In genomic region chr3:112561693-112562529, GRCh38 we compare ENCODE assay signal across 8 cellular contexts. TPM values are rescaled to one million over a fixed set of nuclear protein-coding genes. Genes with fewer than 3 reads are reported as not detected.
DNase-seq lines count a peak whose midpoint lies in the region; ATAC-seq, FAIRE-seq and TF ChIP-seq lines count a peak whose summit lies in the region.

Gene ATG3 (minus strand): TSS chr3:112561962. CDS start chr3:112561528, 434 bp downstream.
Gene SLC35A5 (plus strand): TSS chr3:112562045. CDS start chr3:112563404, 1,359 bp downstream.

- FAIRE-seq in GM12892 (lab: Jason Lieb, UNC) = peak; percentile 99

- H3K36me3 ChIP-seq in adrenal gland (replicated peaks in 1 of 2) = peaks cover 0 to 5% of the 10 kb centered on the region in 2 donors
- peaks cover 0 to 33% (median 18%) of the 10 kb centered on the region in 9 donors for H3K36me3 ChIP-seq in heart left ventricle

- H3K4me1 ChIP-seq in adrenal gland (replicated peaks in 1 of 2) = peaks cover 24 to 43% of the 10 kb centered on the region in 2 donors
- peaks cover 3 to 51% (median 30%) of the 10 kb centered on the region in 12 donors for H3K4me1 ChIP-seq in heart left ventricle

- TF ChIP-seq CTCF in adrenal gland (IDR thresholded peaks at IDR 0.05) (peak in 2 of 6 experiments; percentile 5 to 24), heart left ventricle (IDR thresholded peaks at IDR 0.05) (peak in 3 of 12 donors; percentile 12 to 20 (median 13)), type B pancreatic cell (conservative IDR thresholded peaks at IDR 0.05) (peak; percentile 25)

- TF ChIP-seq POLR2A in GM12892 (IDR thresholded peaks at IDR 0.05; ENCODE audit: low read depth, low read length) (peak; percentile 82), adrenal gland (IDR thresholded peaks at IDR 0.05) (peak; percentile 81 to 96), heart left ventricle (IDR thresholded peaks at IDR 0.05) (peak in 1 of 2 donors; percentile 65)

- H3K27ac ChIP-seq in adrenal gland = peak within 1 kb of the TSS; percentile 97 to 99 (median 99)
- peak within 1 kb of the TSS; percentile 86 to 100 (median 96) for H3K27ac ChIP-seq in heart left ventricle

- peak within 1 kb of the TSS; percentile 99 for H3K4me3 Mint-ChIP-seq in type B pancreatic cell

- peaks cover 16% of the 10 kb centered on the region for H3K4me1 Mint-ChIP-seq in type B pancreatic cell (ENCODE audit: unreplicated experiment)

- H3K36me3 Mint-ChIP-seq in type B pancreatic cell = peaks cover 16% of the 10 kb centered on the region

- H3K4me3 ChIP-seq in adrenal gland = peak within 1 kb of the TSS; percentile 50 to 95 (median 80)
- H3K4me3 ChIP-seq in heart left ventricle = peak within 1 kb of the TSS; percentile 68 to 95 (median 84)

- WGBS in adrenal gland, 4 donors = 0 to 1% (median 0%) methylated on average over 17 to 66 of the region's 66 CpGs
- 0 to 1% (median 0%) methylated on average over 51 to 66 of the region's 66 CpGs for WGBS in heart left ventricle, 4 donors

- peak; percentile 76 for ATAC-seq in HG02852 (IDR thresholded peaks at IDR 0.05; ENCODE audit: unreplicated experiment)
- ATAC-seq in heart left ventricle = peak; percentile 97 to 98 (median 97)

- H3K9me3 Mint-ChIP-seq in type B pancreatic cell = no peaks in the 10 kb centered on the region

- H3K27me3 Mint-ChIP-seq in type B pancreatic cell = no peaks in the 10 kb centered on the region

- DNase-seq in GM12892 (ENCODE audit: insufficient read length) (peak; percentile 69), NCI-H146 (lab: John Stamatoyannopoulos, UW) (peak; percentile 99), T-helper 1 cell (peak; percentile 95 to 99 (median 98)), adrenal gland (peak; percentile 98 to 99 (median 99)), heart left ventricle (peak; percentile 98 to 99 (median 99)), pons (ENCODE audit: low spot score) (peak; percentile 99), type B pancreatic cell (ENCODE audit: extremely low spot score, unreplicated experiment) (peak; percentile 99)

- intact Hi-C loops in adrenal gland (cut with DNase I) = no loop called here
- intact Hi-C loops in heart left ventricle (cut with DNase I) = loop anchor here in 2 of 10 donors (10.0 kb wide), 2 partner anchors 433 to 453 kb away; partner anchors contain the start of gene GTPBP8 (in 1 of the 2)

- H3K27ac Mint-ChIP-seq in type B pancreatic cell = peak within 1 kb of the TSS; percentile 100

- H3K9me3 ChIP-seq in adrenal gland (replicated peaks in 1 of 3) = no peaks in the 10 kb centered on the region
- H3K9me3 ChIP-seq in heart left ventricle = no peaks in the 10 kb centered on the region

- no peaks in the 10 kb centered on the region for H3K27me3 ChIP-seq in adrenal gland
- no peaks in the 10 kb centered on the region for H3K27me3 ChIP-seq in heart left ventricle

RNA-seq across cellular contexts. Expression of gene ATG3, which starts in this region (rescaled TPM):
- polyA plus RNA-seq in GM12892 (2012; ENCODE audit: missing spikeins) = 47.1 TPM
- total RNA-seq in adrenal gland (10 to 100 TPM; 56.1 to 73.6 (median 69.2) TPM), heart left ventricle (10 to 100 TPM; 36.0 to 62.3 (median 47.2) TPM), type B pancreatic cell (ENCODE audit: low replicate concordance) (32.5 and 35.3 TPM in 2 replicates)
- polyA plus RNA-seq in adrenal gland (100 to 1,000 TPM in 1 of 3 donors, 10 to 100 TPM in 2; 25.3 to 128 (median 26.6) TPM), heart left ventricle (10 to 100 TPM; 20.1 to 75.9 TPM)

RNA-seq across cellular contexts. Expression of gene SLC35A5, which starts in this region (rescaled TPM):
- 21.9 TPM for polyA plus RNA-seq in GM12892 (2012; ENCODE audit: missing spikeins)
- total RNA-seq in adrenal gland (10 to 100 TPM; 28.1 to 51.6 (median 39.6) TPM), heart left ventricle (10 to 100 TPM; 12.7 to 28.8 (median 20.2) TPM), type B pancreatic cell (ENCODE audit: low replicate concordance) (23.9 and 31.6 TPM in 2 replicates)
- polyA plus RNA-seq in adrenal gland (10 to 100 TPM in 1 of 3 donors, 1 to 10 TPM in 2; 6.1 to 48.4 (median 8.0) TPM), heart left ventricle (10 to 100 TPM in 1 of 2 donors, 1 to 10 TPM in 1; 4.2 to 14.3 TPM)

Comparison
In these comparisons a context has a peak if more than half of its experiments do, and no peak if none do; other contexts are left out.
1. Peak in every context shown above with its lines: DNase-seq, ATAC-seq, H3K4me3 ChIP-seq and H3K27ac ChIP-seq.